10 cellular contexts compared by ENCODE assay signal in genomic region chr3:123536153-123536895, GRCh38.
A peak's percentile ranks its signal among the peaks of the same experiment; 100 is the strongest.
DNase-seq lines count a peak whose midpoint lies in the region; ATAC-seq and TF ChIP-seq lines count a peak whose summit lies in the region.
"Had no signal": no experiment of that assay in that cellular context is flagged by ENCODE, and none has a peak within 500 bp of the region (broad histone marks: within the 10 kb centered on the region; RNA-seq: fewer than 3 reads in every experiment).

No MANE protein-coding gene starts in this region.

- no peaks in the 10 kb centered on the region for H3K27me3 Mint-ChIP-seq in central memory CD8-positive, alpha-beta T cell
- H3K27me3 Mint-ChIP-seq in nephron progenitor cell (ENCODE audit: low read depth, poor library complexity): no peaks in the 10 kb centered on the region
- H3K27me3 Mint-ChIP-seq: CD8-positive, alpha-beta memory T cell had no signal

- H3K4me3 Mint-ChIP-seq in central memory CD8-positive, alpha-beta T cell: no peak overlapping the region
- H3K4me3 Mint-ChIP-seq in nephron progenitor cell: no peak overlapping the region
- H3K4me3 Mint-ChIP-seq: CD8-positive, alpha-beta memory T cell had no signal

- no peaks in the 10 kb centered on the region for H3K9me3 Mint-ChIP-seq in central memory CD8-positive, alpha-beta T cell
- H3K9me3 Mint-ChIP-seq in nephron progenitor cell: no peaks in the 10 kb centered on the region
- H3K9me3 Mint-ChIP-seq: CD8-positive, alpha-beta memory T cell had no signal

- DNase-seq in central memory CD8-positive, alpha-beta T cell (ENCODE audit: low spot score in 2 of 2): no peak
- DNase-seq in C1 segment of cervical spinal cord (lab: John Stamatoyannopoulos, UW) (no peak), GOT3 (lab: John Stamatoyannopoulos, UW) (no peak), nephron progenitor cell (no peak)
- DNase-seq: CD8-positive, alpha-beta memory T cell; cortex of kidney; NCI-H146 had no signal

- peaks cover 15% of the 10 kb centered on the region for H3K4me1 Mint-ChIP-seq in central memory CD8-positive, alpha-beta T cell
- H3K4me1 Mint-ChIP-seq in nephron progenitor cell: no peaks in the 10 kb centered on the region

- ATAC-seq in GM18508 (IDR thresholded peaks at IDR 0.05; ENCODE audit: insufficient read depth, unreplicated experiment): peak; percentile 62
- ATAC-seq in GM21367 (IDR thresholded peaks at IDR 0.05; ENCODE audit: unreplicated experiment): peak; percentile 67
- ATAC-seq in HG03103 (IDR thresholded peaks at IDR 0.05; ENCODE audit: low read depth, unreplicated experiment): peak; percentile 58
- no peak for ATAC-seq in central memory CD8-positive, alpha-beta T cell (replicated peaks; ENCODE audit: extremely low read depth, poor library complexity, severe bottlenecking)

- H3K27ac Mint-ChIP-seq in central memory CD8-positive, alpha-beta T cell (ENCODE audit: low read depth): peak overlapping the region; percentile 67
- no peak overlapping the region for H3K27ac Mint-ChIP-seq in nephron progenitor cell

- H3K36me3 Mint-ChIP-seq in central memory CD8-positive, alpha-beta T cell (ENCODE audit: insufficient read depth): peaks cover 3% of the 10 kb centered on the region
- H3K36me3 Mint-ChIP-seq in nephron progenitor cell (ENCODE audit: low read depth): no peaks in the 10 kb centered on the region

- no peak for TF ChIP-seq CTCF in nephron progenitor cell (IDR thresholded peaks at IDR 0.05)
